Comparison of ENCODE assay signal across 23 cellular contexts in the genomic region with DNA sequence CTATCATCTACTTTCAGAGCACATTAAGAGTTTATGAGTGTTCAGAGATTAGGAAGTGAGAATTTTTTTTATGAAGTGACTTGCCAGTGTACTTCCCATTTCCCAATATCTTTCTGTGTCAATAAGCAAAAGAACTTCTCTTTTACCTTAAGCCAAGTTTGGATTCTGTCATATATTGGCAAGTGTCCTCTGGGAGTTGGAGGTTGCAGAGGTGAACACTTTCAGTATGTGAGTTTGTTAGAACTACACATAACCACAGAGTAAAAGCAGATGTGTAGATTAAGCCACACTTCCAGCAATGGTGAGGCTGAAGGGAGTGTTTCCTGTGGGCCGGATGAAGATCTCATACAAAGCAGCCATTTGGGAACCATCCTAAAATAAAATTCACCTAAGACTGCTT. TPM values are rescaled to one million over a fixed set of nuclear protein-coding genes. Genes with fewer than 3 reads are reported as not detected.
DNase-seq lines count a peak whose midpoint lies in the region; ATAC-seq, FAIRE-seq and TF ChIP-seq lines count a peak whose summit lies in the region.
"Had no signal": no experiment of that assay in that cellular context is flagged by ENCODE, and none has a peak within 500 bp of the region (broad histone marks: within the 10 kb centered on the region; RNA-seq: fewer than 3 reads in every experiment).

No MANE protein-coding gene starts in this region.

- H3K4me2 ChIP-seq in endothelial cell of umbilical vein (ENCODE audit: insufficient read depth, low read length) (no peak overlapping the region), GM23248 (ENCODE audit: unreplicated experiment) (no peak overlapping the region)

- intact Hi-C loops in endothelial cell of umbilical vein (cut with micrococcal nuclease), result no loop called here

- CTCF ChIA-PET in endothelial cell of umbilical vein (lab: Charles Lee), result interaction anchor here (1.1 to 7.9 kb wide), 2 partner anchors 60 to 129 kb away, joined by 3 to 62 read pairs; no protein-coding TSS in a partner anchor

- TF ChIP-seq POLR2A in endothelial cell of umbilical vein (IDR thresholded peaks at IDR 0.05; ENCODE audit: low read depth, low read length), result no peak

- no peaks in the 10 kb centered on the region for H3K9me2 ChIP-seq in GM23248 (ENCODE audit: insufficient read depth)

- H3K9ac ChIP-seq in endothelial cell of umbilical vein (replicated peaks; ENCODE audit: extremely low read depth, insufficient read depth, low read length) (no peak overlapping the region), GM23248 (no peak overlapping the region)

- in situ Hi-C loops in GM23248 (cut with MboI), result loop anchor here (25.0 kb wide), 1 partner anchor 327 kb away; a partner anchor contains a TSS

- H4K20me1 ChIP-seq in endothelial cell of umbilical vein (replicated peaks; ENCODE audit: control insufficient read depth, extremely low read depth, insufficient read depth, low read length) (no peaks in the 10 kb centered on the region), GM23248 (ENCODE audit: insufficient read depth) (no peaks in the 10 kb centered on the region)

- dilution Hi-C loops in endothelial cell of umbilical vein (cut with MboI; ENCODE audit: extremely low pct_ligation_motif_present, low sequenced_read_pairs), result no loop called here

- no peak for FAIRE-seq in endothelial cell of umbilical vein (lab: Jason Lieb, UNC)
- FAIRE-seq: A204.1, small intestine had no signal

- no peaks in the 10 kb centered on the region for H3K36me3 Mint-ChIP-seq in activated T-cell treated with anti-CD3 and anti-CD28 coated beads, Interleukin-2, amount 50 U/mL, for 72 hours (ENCODE audit: insufficient read depth in 2 of 2)
- H3K36me3 Mint-ChIP-seq: CD8-positive, alpha-beta T cell had no signal

- peak overlapping the region; percentile 32 for H3K27ac Mint-ChIP-seq in activated T-cell treated with anti-CD3 and anti-CD28 coated beads, Interleukin-2, amount 50 U/mL, for 72 hours
- H3K27ac Mint-ChIP-seq: CD8-positive, alpha-beta T cell had no signal

- H3K4me3 ChIP-seq in endothelial cell of umbilical vein (replicated peaks in 1 of 3; ENCODE audit: insufficient read depth in 1 of 3, low read depth in 1 of 3, low read length in 3 of 3) (no peak overlapping the region), GM23248 (no peak overlapping the region)
- H3K4me3 ChIP-seq: tibial nerve had no signal

- H2AFZ ChIP-seq in endothelial cell of umbilical vein (ENCODE audit: low read depth, low read length) (peak overlapping the region; percentile 11), GM23248 (no peak overlapping the region)

- H3K36me3 ChIP-seq in endothelial cell of umbilical vein (ENCODE audit: control insufficient read depth in 2 of 2, extremely low read depth in 1 of 2, insufficient read depth in 2 of 2, low read length in 2 of 2) (no peaks in the 10 kb centered on the region), GM23248 (ENCODE audit: low read depth) (no peaks in the 10 kb centered on the region)
- H3K36me3 ChIP-seq: tibial nerve had no signal

- no peaks in the 10 kb centered on the region for H3K79me2 ChIP-seq in endothelial cell of umbilical vein (ENCODE audit: control insufficient read depth, insufficient read depth, low read length)
- H3K79me2 ChIP-seq in GM23248 (ENCODE audit: insufficient read depth), result no peaks in the 10 kb centered on the region

- H3K4me1 Mint-ChIP-seq in activated T-cell treated with anti-CD3 and anti-CD28 coated beads, Interleukin-2, amount 50 U/mL, for 72 hours (ENCODE audit: low read depth), result peaks cover 17% of the 10 kb centered on the region

- no peaks in the 10 kb centered on the region for H3K9me1 ChIP-seq in endothelial cell of umbilical vein (replicated peaks; ENCODE audit: control insufficient read depth, extremely low read depth, insufficient read depth, low read length)

- H3K4me3 Mint-ChIP-seq in activated T-cell treated with anti-CD3 and anti-CD28 coated beads, Interleukin-2, amount 50 U/mL, for 72 hours, result no peak overlapping the region
- H3K4me3 Mint-ChIP-seq: CD8-positive, alpha-beta T cell had no signal

- no peak for DNase-seq in activated T-cell treated with anti-CD3 and anti-CD28 coated beads, Interleukin-2, amount 50 U/mL, for 72 hours
- DNase-seq in activated T-cell treated with anti-CD3 and anti-CD28 coated beads for 4 hours (no peak), OCI-M1 (lab: John Stamatoyannopoulos, UW) (peak; percentile 48), endothelial cell of umbilical vein (ENCODE audit: low read depth, low spot score) (no peak), nucleus accumbens (lab: John Stamatoyannopoulos, UW) (no peak), GM23248 (no peak)
- DNase-seq: activated gamma-delta T cell treated with Interleukin-2 at 50 U/mL for 16 hours; CD8-positive, alpha-beta T cell; EL; H7; NCI-H2029 treated with DMSO at 0.1 percent for 48 hours; NCI-H524 treated with DMSO at 0.1 percent for 48 hours; posterior cingulate gyrus; small intestine; T-helper 1 cell had no signal

- POLR2A ChIA-PET in endothelial cell of umbilical vein (lab: Charles Lee), result no interaction called here

- no peaks in the 10 kb centered on the region for H3K9me3 Mint-ChIP-seq in activated T-cell treated with anti-CD3 and anti-CD28 coated beads, Interleukin-2, amount 50 U/mL, for 72 hours
- H3K9me3 Mint-ChIP-seq: CD8-positive, alpha-beta T cell had no signal

- H3K9me3 ChIP-seq in endothelial cell of umbilical vein (replicated peaks; ENCODE audit: control insufficient read depth, insufficient read depth, low read length), result no peaks in the 10 kb centered on the region
- no peaks in the 10 kb centered on the region for H3K9me3 ChIP-seq in GM23248 (ENCODE audit: low read depth)
- H3K9me3 ChIP-seq: tibial nerve had no signal

- H3K27me3 ChIP-seq in endothelial cell of umbilical vein (ENCODE audit: control insufficient read depth in 2 of 2, insufficient read depth in 2 of 2, low read length in 2 of 2), result no peaks in the 10 kb centered on the region
- no peaks in the 10 kb centered on the region; the same call in 1 of the 2 replicates for H3K27me3 ChIP-seq in GM23248 (replicated peaks; ENCODE audit: insufficient read depth)
- H3K27me3 ChIP-seq: tibial nerve had no signal

- no peaks in the 10 kb centered on the region for H3K4me1 ChIP-seq in endothelial cell of umbilical vein (ENCODE audit: control insufficient read depth, extremely low read depth, insufficient read depth, low read length)
- no peaks in the 10 kb centered on the region for H3K4me1 ChIP-seq in GM23248 (ENCODE audit: insufficient read depth)
- H3K4me1 ChIP-seq: tibial nerve had no signal

- no peak overlapping the region for H3K27ac ChIP-seq in endothelial cell of umbilical vein (ENCODE audit: insufficient read depth, low read depth, low read length)
- no peak overlapping the region for H3K27ac ChIP-seq in GM23248
- H3K27ac ChIP-seq: tibial nerve had no signal

- no TSS peak for BruUV-seq in endothelial cell of umbilical vein (replicated peaks; lab: Mats Ljungman, UMichigan)

- peaks cover 19% of the 10 kb centered on the region for H3K27me3 Mint-ChIP-seq in activated T-cell treated with anti-CD3 and anti-CD28 coated beads, Interleukin-2, amount 50 U/mL, for 72 hours (ENCODE audit: low read depth)

- WGBS in GM23248 (ENCODE audit: low coverage in 1 of 2, low lambda C conversion rate in 2 of 2, missing lambda C conversion rate in 2 of 2), 2 experiments, result 79 to 86% methylated on average over 1 of the region's 1 CpG

- no peaks in the 10 kb centered on the region for H3F3A ChIP-seq in GM23248 (ENCODE audit: insufficient read depth)

- TF ChIP-seq CTCF in endothelial cell of umbilical vein (IDR thresholded peaks at IDR 0.05; ENCODE audit: extremely low read depth in 1 of 2, insufficient read depth in 1 of 2, low read depth in 1 of 2, low read length in 2 of 2), result no peak

- ATAC-seq in activated T-cell treated with anti-CD3 and anti-CD28 coated beads, Interleukin-2, amount 50 U/mL, for 72 hours (replicated peaks in 1 of 2), result no peak
- ATAC-seq in GM18511 (IDR thresholded peaks at IDR 0.05; ENCODE audit: unreplicated experiment) (no peak), HG02759 (IDR thresholded peaks at IDR 0.05; ENCODE audit: unreplicated experiment) (no peak)
- ATAC-seq: activated CD4-positive, CD25-positive, alpha-beta regulatory T cell treated with anti-CD3 and anti-CD28 coated beads, Interleukin-2, amount 50 U/mL, for 24 hours; CD8-positive, alpha-beta T cell had no signal

RNA-seq across cellular contexts. Expression of a gene that starts 16.6 kb away (rescaled TPM):
- under 1 TPM; 0.29 to 0.72 TPM for total RNA-seq in activated T-cell treated with anti-CD3 and anti-CD28 coated beads, Interleukin-2, amount 50 U/mL, for 72 hours
- not detected in 2 replicates for total RNA-seq in endothelial cell of umbilical vein
- not detected in 2 replicates for polyA plus RNA-seq in endothelial cell of umbilical vein
- not detected in 2 replicates for polyA plus RNA-seq in endothelial cell of umbilical vein (2011; cell fraction: cytosol; rRNA removed)
- not detected in 2 replicates for polyA plus RNA-seq in endothelial cell of umbilical vein (2011; cell fraction: nucleus; rRNA removed)
- polyA plus RNA-seq in endothelial cell of umbilical vein (2012), result not detected in 2 replicates
- polyA minus RNA-seq in endothelial cell of umbilical vein, result not detected in 2 replicates
- polyA minus RNA-seq in endothelial cell of umbilical vein (2011; cell fraction: cytosol; rRNA and poly(A)+ RNA removed), result not detected
- polyA minus RNA-seq in endothelial cell of umbilical vein (2011; cell fraction: nucleus; rRNA and poly(A)+ RNA removed), result not detected in 2 replicates
- not detected in 2 replicates for total RNA-seq in GM23248 (2014; rRNA removed; shearing (Covaris generic))
- polyA plus RNA-seq in GM23248 (2016; fragmentation: Nextera tagmentation; extraction: Ambion mirVana), result not detected in 2 replicates
- total RNA-seq: glomerular endothelial cell, HT1080, myocyte had no signal

RNA-seq across cellular contexts. Expression of a gene that starts 50.0 kb away (rescaled TPM):
- 100 to 1,000 TPM; 126 to 158 TPM for total RNA-seq in activated T-cell treated with anti-CD3 and anti-CD28 coated beads, Interleukin-2, amount 50 U/mL, for 72 hours
- total RNA-seq in endothelial cell of umbilical vein, result 0.49 and 1.2 TPM in 2 replicates
- polyA plus RNA-seq in endothelial cell of umbilical vein, result 2.9 and 4.4 TPM in 2 replicates
- 3.6 and 4.4 TPM in 2 replicates for polyA plus RNA-seq in endothelial cell of umbilical vein (2011; cell fraction: cytosol; rRNA removed)
- 17.7 and 22.0 TPM in 2 replicates for polyA plus RNA-seq in endothelial cell of umbilical vein (2011; cell fraction: nucleus; rRNA removed)
- polyA plus RNA-seq in endothelial cell of umbilical vein (2012), result 20.6 and 39.3 TPM in 2 replicates
- polyA minus RNA-seq in endothelial cell of umbilical vein, result 6.4 and 7.9 TPM in 2 replicates
- polyA minus RNA-seq in endothelial cell of umbilical vein (2011; cell fraction: cytosol; rRNA and poly(A)+ RNA removed), result not detected
- 11.8 and 17.0 TPM in 2 replicates for polyA minus RNA-seq in endothelial cell of umbilical vein (2011; cell fraction: nucleus; rRNA and poly(A)+ RNA removed)
- total RNA-seq in GM23248 (2014; rRNA removed; shearing (Covaris generic)), result not detected in 2 replicates
- polyA plus RNA-seq in GM23248 (2016; fragmentation: Nextera tagmentation; extraction: Ambion mirVana), result not detected in 2 replicates
- total RNA-seq: H7, myocyte had no signal

RNA-seq across cellular contexts. Expression of a gene that starts 58.4 kb away (rescaled TPM):
- total RNA-seq in activated T-cell treated with anti-CD3 and anti-CD28 coated beads, Interleukin-2, amount 50 U/mL, for 72 hours, result 10 to 100 TPM; 28.0 to 29.5 TPM
- total RNA-seq in endothelial cell of umbilical vein, result 16.4 and 18.3 TPM in 2 replicates
- polyA plus RNA-seq in endothelial cell of umbilical vein (4.4 and 6.7 TPM in 2 replicates), GM23248 (2016; fragmentation: Nextera tagmentation; extraction: Ambion mirVana) (11.7 and 12.2 TPM in 2 replicates)
- polyA plus RNA-seq in endothelial cell of umbilical vein (2011; cell fraction: cytosol; rRNA removed), result 8.0 and 9.4 TPM in 2 replicates
- 25.2 and 31.4 TPM in 2 replicates for polyA plus RNA-seq in endothelial cell of umbilical vein (2011; cell fraction: nucleus; rRNA removed)
- 9.0 and 11.6 TPM in 2 replicates for polyA plus RNA-seq in endothelial cell of umbilical vein (2012)
- 2.2 and 6.4 TPM in 2 replicates for polyA minus RNA-seq in endothelial cell of umbilical vein
- polyA minus RNA-seq in endothelial cell of umbilical vein (2011; cell fraction: cytosol; rRNA and poly(A)+ RNA removed), result 7.1 TPM
- polyA minus RNA-seq in endothelial cell of umbilical vein (2011; cell fraction: nucleus; rRNA and poly(A)+ RNA removed), result 18.3 and 26.1 TPM in 2 replicates
- 6.2 and 7.2 TPM in 2 replicates for total RNA-seq in GM23248 (2014; rRNA removed; shearing (Covaris generic))
- total RNA-seq: H7 had no signal

Comparison
In these comparisons a context has a peak if more than half of its experiments do, and no peak if none do; other contexts are left out.
1. RNA of a gene that starts 50.0 kb away (total RNA-seq): 126 to 158 TPM in activated T-cell treated with anti-CD3 and anti-CD28 coated beads, Interleukin-2, amount 50 U/mL, for 72 hours; 0.49 to 1.2 TPM in endothelial cell of umbilical vein and not detected in GM23248; every median in the first group is over 10 times any median in the second.